1 cellular context compared by ENCODE assay signal in genomic region chr12:104064031-104064841, GRCh38.
A peak's percentile ranks its signal among the peaks of the same experiment; 100 is the strongest.
TF ChIP-seq lines count a peak whose summit lies in the region.

HCFC2 (plus strand) TSS chr12:104064531; CDS start chr12:104064561, 30 bp downstream.

TF ChIP-seq in HEK293, 187 proteins besides CTCF, POLR2A, EP300 and RAD21 (continued from another document and continues in another):
- TF ChIP-seq ZNF510 (tag by site-specific recombination; IDR thresholded peaks at IDR 0.05; ENCODE audit: insufficient replicate concordance) (no peak), ZNF23 (tag by site-specific recombination; IDR thresholded peaks at IDR 0.05; ENCODE audit: borderline replicate concordance) (no peak), ZNF37A (tag by site-specific recombination; IDR thresholded peaks at IDR 0.05) (no peak), KLF10 (tag by site-specific recombination; IDR thresholded peaks at IDR 0.05) (peak; percentile 94), ZSCAN23 (tag by site-specific recombination; IDR thresholded peaks at IDR 0.05) (peak; percentile 92), ZNF629 (tag by site-specific recombination; IDR thresholded peaks at IDR 0.05) (peak; percentile 87), ZNF19 (tag by site-specific recombination; IDR thresholded peaks at IDR 0.05; ENCODE audit: low read depth) (no peak), ZNF266 (tag by site-specific recombination; IDR thresholded peaks at IDR 0.05; ENCODE audit: low read depth) (no peak), SP7 (tag by site-specific recombination; IDR thresholded peaks at IDR 0.05) (peak; percentile 90), ZNF521 (tag by site-specific recombination; IDR thresholded peaks at IDR 0.05) (no peak), ZNF248 (tag by site-specific recombination; IDR thresholded peaks at IDR 0.05) (no peak), ZNF2 (tag by site-specific recombination; IDR thresholded peaks at IDR 0.05) (peak; percentile 85), ZNF830 (tag by site-specific recombination; IDR thresholded peaks at IDR 0.05; ENCODE audit: low read depth) (no peak), ZNF596 (tag by site-specific recombination; IDR thresholded peaks at IDR 0.05) (no peak), ZNF664 (tag by site-specific recombination; IDR thresholded peaks at IDR 0.05) (peak; percentile 100), SETDB1 (IDR thresholded peaks at IDR 0.05; ENCODE audit: insufficient read length, low read length) (no peak), ZNF48 (tag by site-specific recombination; IDR thresholded peaks at IDR 0.05) (no peak), YY1 (tag by site-specific recombination; IDR thresholded peaks at IDR 0.05) (peak; percentile 98), ZNF174 (tag by site-specific recombination; IDR thresholded peaks at IDR 0.05) (no peak), ZSCAN16 (tag by site-specific recombination; IDR thresholded peaks at IDR 0.05) (no peak), ZBTB6 (tag by site-specific recombination; IDR thresholded peaks at IDR 0.05) (peak; percentile 6; the same call in 1 of the 2 replicates), HOXC10 (CRISPR knock-in tag; IDR thresholded peaks at IDR 0.05) (no peak), ZNF501 (tag by site-specific recombination; IDR thresholded peaks at IDR 0.05) (peak; percentile 89), ZNF518A (tag by site-specific recombination; conservative IDR thresholded peaks at IDR 0.05; ENCODE audit: low read depth) (peak; percentile 38; the same call in 1 of the 2 replicates), SALL2 (tag by site-specific recombination; IDR thresholded peaks at IDR 0.05; ENCODE audit: borderline replicate concordance) (0 out of 2 replicates have a peak, but pooled peaks have one; percentile 39), ZNF488 (tag by site-specific recombination; IDR thresholded peaks at IDR 0.05) (no peak), ZNF18 (tag by site-specific recombination; IDR thresholded peaks at IDR 0.05) (0 out of 2 replicates have a peak, but pooled peaks have one; percentile 44), ZNF132 (tag by site-specific recombination; IDR thresholded peaks at IDR 0.05; ENCODE audit: borderline replicate concordance) (no peak), ZNF654 (tag by site-specific recombination; IDR thresholded peaks at IDR 0.05; ENCODE audit: low read depth) (no peak), ZNF148 (tag by site-specific recombination; IDR thresholded peaks at IDR 0.05; ENCODE audit: borderline replicate concordance) (no peak), ZBTB49 (tag by site-specific recombination; IDR thresholded peaks at IDR 0.05; ENCODE audit: low read depth) (no peak), ZNF350 (tag by site-specific recombination; IDR thresholded peaks at IDR 0.05) (no peak), ZSCAN4 (tag by site-specific recombination; IDR thresholded peaks at IDR 0.05) (peak; percentile 27; the same call in 1 of the 2 replicates), SP3 (tag by site-specific recombination; IDR thresholded peaks at IDR 0.05) (peak; percentile 94), SCRT1 (tag by site-specific recombination; IDR thresholded peaks at IDR 0.05; ENCODE audit: borderline replicate concordance) (no peak), INSM2 (tag by site-specific recombination; IDR thresholded peaks at IDR 0.05) (peak; percentile 83), PRDM4 (tag by site-specific recombination; IDR thresholded peaks at IDR 0.05) (peak; percentile 73), ZNF837 (tag by site-specific recombination; IDR thresholded peaks at IDR 0.05) (no peak)
